Comparison of ENCODE assay signal across 2 cellular contexts in genomic region chr5:80090884-80091166, GRCh38.
TF ChIP-seq lines count a peak whose summit lies in the region.

No MANE protein-coding gene starts in this region.

TF ChIP-seq in HepG2, 621 proteins besides CTCF, POLR2A, EP300 and RAD21:
- TF ChIP-seq ZNF30 (CRISPR knock-in tag; IDR thresholded peaks at IDR 0.05) (no peak), TCF7 (IDR thresholded peaks at IDR 0.05; ENCODE audit: low read depth) (no peak), ARNT2 (CRISPR knock-in tag; IDR thresholded peaks at IDR 0.05; ENCODE audit: low read depth) (no peak), ZNF605 (CRISPR knock-in tag; IDR thresholded peaks at IDR 0.05) (peak; percentile 9; the same call in 1 of the 2 replicates), NBN (conservative IDR thresholded peaks at IDR 0.05) (no peak), ZNF484 (CRISPR knock-in tag; IDR thresholded peaks at IDR 0.05; ENCODE audit: borderline replicate concordance, low read depth) (no peak), HOXA7 (CRISPR knock-in tag; IDR thresholded peaks at IDR 0.05) (no peak), ZNF274 (CRISPR knock-in tag; IDR thresholded peaks at IDR 0.05) (no peak), NFE2L1 (CRISPR knock-in tag; IDR thresholded peaks at IDR 0.05; ENCODE audit: borderline replicate concordance) (no peak), ATF3 (CRISPR knock-in tag; IDR thresholded peaks at IDR 0.05) (no peak), EHMT2 (IDR thresholded peaks at IDR 0.05; ENCODE audit: borderline replicate concordance, low read depth, low read length) (no peak), NR2C2 (CRISPR knock-in tag; IDR thresholded peaks at IDR 0.05; ENCODE audit: borderline replicate concordance) (no peak), MLX (CRISPR knock-in tag; IDR thresholded peaks at IDR 0.05) (no peak), RFX1 (IDR thresholded peaks at IDR 0.05) (no peak)
- TF ChIP-seq, protein P1, sequence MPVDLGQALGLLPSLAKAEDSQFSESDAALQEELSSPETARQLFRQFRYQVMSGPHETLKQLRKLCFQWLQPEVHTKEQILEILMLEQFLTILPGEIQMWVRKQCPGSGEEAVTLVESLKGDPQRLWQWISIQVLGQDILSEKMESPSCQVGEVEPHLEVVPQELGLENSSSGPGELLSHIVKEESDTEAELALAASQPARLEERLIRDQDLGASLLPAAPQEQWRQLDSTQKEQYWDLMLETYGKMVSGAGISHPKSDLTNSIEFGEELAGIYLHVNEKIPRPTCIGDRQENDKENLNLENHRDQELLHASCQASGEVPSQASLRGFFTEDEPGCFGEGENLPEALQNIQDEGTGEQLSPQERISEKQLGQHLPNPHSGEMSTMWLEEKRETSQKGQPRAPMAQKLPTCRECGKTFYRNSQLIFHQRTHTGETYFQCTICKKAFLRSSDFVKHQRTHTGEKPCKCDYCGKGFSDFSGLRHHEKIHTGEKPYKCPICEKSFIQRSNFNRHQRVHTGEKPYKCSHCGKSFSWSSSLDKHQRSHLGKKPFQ (CRISPR knock-in tag; IDR thresholded peaks at IDR 0.05; ENCODE audit: insufficient replicate concordance) = peak; percentile 50

TF ChIP-seq in WTC11, 78 proteins besides CTCF, POLR2A, EP300 and RAD21:
- TF ChIP-seq ZNF671 (CRISPR knock-in tag; IDR thresholded peaks at IDR 0.05) = no peak
- TF ChIP-seq MXD4 (CRISPR knock-in tag; IDR thresholded peaks at IDR 0.05; ENCODE audit: borderline replicate concordance) = no peak
- no peak for TF ChIP-seq FOXP1 (CRISPR knock-in tag; IDR thresholded peaks at IDR 0.05; ENCODE audit: borderline replicate concordance)
- TF ChIP-seq TCF7 (CRISPR knock-in tag; IDR thresholded peaks at IDR 0.05; ENCODE audit: low read depth) = no peak
- no peak for TF ChIP-seq ZNF423 (CRISPR knock-in tag; IDR thresholded peaks at IDR 0.05)
